Comparison of ENCODE assay signal across 9 cellular contexts in the genomic region with DNA sequence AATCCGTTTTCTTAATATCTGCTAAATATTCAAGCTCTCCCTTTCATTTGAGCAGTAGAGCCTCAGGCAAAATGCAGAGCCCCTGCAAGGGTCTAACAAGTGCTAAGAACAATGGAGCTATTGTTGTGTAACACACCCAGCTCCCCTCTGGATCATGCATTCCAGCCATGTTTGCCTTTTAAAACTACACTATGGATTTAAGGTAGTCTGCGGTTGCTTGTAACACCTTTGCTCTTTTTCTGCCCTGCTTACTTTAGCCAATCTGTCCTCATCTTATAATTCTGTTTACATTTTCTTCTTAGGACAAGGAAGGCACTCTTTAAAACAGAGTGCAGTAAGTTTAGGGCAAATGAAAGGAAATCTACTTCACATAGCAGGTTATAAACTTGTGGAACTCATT. TPM values are rescaled to one million over a fixed set of nuclear protein-coding genes. Genes with fewer than 3 reads are reported as not detected.
DNase-seq lines count a peak whose midpoint lies in the region; ATAC-seq lines count a peak whose summit lies in the region.
"Had no signal": no experiment of that assay in that cellular context is flagged by ENCODE, and none has a peak within 500 bp of the region (broad histone marks: within the 10 kb centered on the region; RNA-seq: fewer than 3 reads in every experiment).

No MANE protein-coding gene starts in this region.

- no peaks in the 10 kb centered on the region for H3K36me3 ChIP-seq in CD4-positive, CD25-positive, alpha-beta regulatory T cell (ENCODE audit: control insufficient read depth, insufficient read depth, low read length)
- no peaks in the 10 kb centered on the region for H3K36me3 ChIP-seq in GM23248 (ENCODE audit: low read depth)

- H2AFZ ChIP-seq in GM23248, result no peak overlapping the region

- ATAC-seq in CD4-positive, CD25-positive, alpha-beta regulatory T cell (ENCODE audit: low read depth in 2 of 2), result no peak
- ATAC-seq in natural killer cell treated with Interleukin-12 subunit alpha and Interleukin-12 subunit beta and Interleukin-15 and Interleukin-18, amount 100 ng/mL, for 72 hours, result no peak
- ATAC-seq in naive thymus-derived CD8-positive, alpha-beta T cell, result no peak

- H3K9ac ChIP-seq in GM23248, result no peak overlapping the region

- H3K4me3 Mint-ChIP-seq in CD4-positive, CD25-positive, alpha-beta regulatory T cell, result peak overlapping the region in 1 of 4 donors; percentile 15
- peak overlapping the region; percentile 45 for H3K4me3 Mint-ChIP-seq in natural killer cell treated with Interleukin-12 subunit alpha and Interleukin-12 subunit beta and Interleukin-15 and Interleukin-18, amount 100 ng/mL, for 72 hours
- no peak overlapping the region for H3K4me3 Mint-ChIP-seq in naive thymus-derived CD8-positive, alpha-beta T cell

- no peak overlapping the region for H3K4me3 ChIP-seq in CD4-positive, CD25-positive, alpha-beta regulatory T cell (ENCODE audit: low read depth, low read length)
- no peak overlapping the region for H3K4me3 ChIP-seq in GM23248

- peaks cover 35% of the 10 kb centered on the region for H3K4me1 ChIP-seq in CD4-positive, CD25-positive, alpha-beta regulatory T cell (ENCODE audit: control insufficient read depth, insufficient read depth, low read length, poor library complexity, severe bottlenecking)
- H3K4me1 ChIP-seq in GM23248 (ENCODE audit: insufficient read depth), result peaks cover 51% of the 10 kb centered on the region

- H3K9me3 ChIP-seq in CD4-positive, CD25-positive, alpha-beta regulatory T cell (ENCODE audit: control insufficient read depth in 2 of 2, low read length in 2 of 2), result no peaks in the 10 kb centered on the region
- H3K9me3 ChIP-seq in GM23248 (ENCODE audit: low read depth), result no peaks in the 10 kb centered on the region

- peak overlapping the region in 2 of 3 donors; percentile 20 for H3K27ac Mint-ChIP-seq in CD4-positive, CD25-positive, alpha-beta regulatory T cell
- H3K27ac Mint-ChIP-seq in natural killer cell treated with Interleukin-12 subunit alpha and Interleukin-12 subunit beta and Interleukin-15 and Interleukin-18, amount 100 ng/mL, for 72 hours, result peak overlapping the region; percentile 28 to 42
- peak overlapping the region in 4 of 10 donors; percentile 16 to 88 (median 52) for H3K27ac Mint-ChIP-seq in naive thymus-derived CD8-positive, alpha-beta T cell

- no peak overlapping the region for H3K27ac ChIP-seq in CD4-positive, CD25-positive, alpha-beta regulatory T cell (ENCODE audit: insufficient read depth, low read length, poor library complexity, severe bottlenecking)
- H3K27ac ChIP-seq in GM23248, result no peak overlapping the region

- POLR2A ChIA-PET in naive thymus-derived CD8-positive, alpha-beta T cell (lab: Charles Lee), result interaction anchor here (0.7 to 0.8 kb wide), 2 partner anchors 11 to 20 kb away, joined by 3 read pairs; no protein-coding TSS in a partner anchor

- no peaks in the 10 kb centered on the region for H3K36me3 Mint-ChIP-seq in CD4-positive, CD25-positive, alpha-beta regulatory T cell
- no peaks in the 10 kb centered on the region for H3K36me3 Mint-ChIP-seq in natural killer cell treated with Interleukin-12 subunit alpha and Interleukin-12 subunit beta and Interleukin-15 and Interleukin-18, amount 100 ng/mL, for 72 hours
- H3K36me3 Mint-ChIP-seq in naive thymus-derived CD8-positive, alpha-beta T cell, result no peaks in the 10 kb centered on the region

- 90 to 98% methylated on average over 2 of the region's 2 CpGs for WGBS in GM23248 (ENCODE audit: low coverage in 1 of 2, low lambda C conversion rate in 2 of 2, missing lambda C conversion rate in 2 of 2), 2 experiments

- no peaks in the 10 kb centered on the region for H3K9me3 Mint-ChIP-seq in CD4-positive, CD25-positive, alpha-beta regulatory T cell
- peaks cover 2% of the 10 kb centered on the region for H3K9me3 Mint-ChIP-seq in natural killer cell treated with Interleukin-12 subunit alpha and Interleukin-12 subunit beta and Interleukin-15 and Interleukin-18, amount 100 ng/mL, for 72 hours
- no peaks in the 10 kb centered on the region for H3K9me3 Mint-ChIP-seq in naive thymus-derived CD8-positive, alpha-beta T cell

- H3K27me3 Mint-ChIP-seq in CD4-positive, CD25-positive, alpha-beta regulatory T cell, result no peaks in the 10 kb centered on the region
- H3K27me3 Mint-ChIP-seq in natural killer cell treated with Interleukin-12 subunit alpha and Interleukin-12 subunit beta and Interleukin-15 and Interleukin-18, amount 100 ng/mL, for 72 hours, result no peaks in the 10 kb centered on the region
- H3K27me3 Mint-ChIP-seq in naive thymus-derived CD8-positive, alpha-beta T cell, result no peaks in the 10 kb centered on the region

- peaks cover 24 to 50% (median 37%) of the 10 kb centered on the region in 4 donors for H3K4me1 Mint-ChIP-seq in CD4-positive, CD25-positive, alpha-beta regulatory T cell
- H3K4me1 Mint-ChIP-seq in natural killer cell treated with Interleukin-12 subunit alpha and Interleukin-12 subunit beta and Interleukin-15 and Interleukin-18, amount 100 ng/mL, for 72 hours (ENCODE audit: low read depth in 2 of 2), result peaks cover 34 to 37% of the 10 kb centered on the region in 2 donors
- peaks cover 13 to 40% (median 36%) of the 10 kb centered on the region in 4 donors for H3K4me1 Mint-ChIP-seq in naive thymus-derived CD8-positive, alpha-beta T cell

- no peak overlapping the region for H3K4me2 ChIP-seq in GM23248 (ENCODE audit: unreplicated experiment)

- no peaks in the 10 kb centered on the region for H4K20me1 ChIP-seq in GM23248 (ENCODE audit: insufficient read depth)

- no peaks in the 10 kb centered on the region for H3K27me3 ChIP-seq in CD4-positive, CD25-positive, alpha-beta regulatory T cell (ENCODE audit: control insufficient read depth, insufficient read depth, low read length)
- no peaks in the 10 kb centered on the region for H3K27me3 ChIP-seq in GM23248 (replicated peaks; ENCODE audit: insufficient read depth)

- no peaks in the 10 kb centered on the region for H3K9me2 ChIP-seq in GM23248 (ENCODE audit: insufficient read depth)

- H3K79me2 ChIP-seq in GM23248 (ENCODE audit: insufficient read depth), result no peaks in the 10 kb centered on the region

- H3F3A ChIP-seq in GM23248 (ENCODE audit: insufficient read depth), result peaks cover 47% of the 10 kb centered on the region

- DNase-seq in CD4-positive, CD25-positive, alpha-beta regulatory T cell, result no peak
- DNase-seq in LoVo (ENCODE audit: low spot score), result peak; percentile 73
- DNase-seq in cerebellar cortex (ENCODE audit: low spot score), result peak; percentile 84
- no peak for DNase-seq in natural killer cell treated with Interleukin-12 subunit alpha and Interleukin-12 subunit beta and Interleukin-15 and Interleukin-18, amount 100 ng/mL, for 72 hours (ENCODE audit: low spot score)
- DNase-seq in germinal center (ENCODE audit: low spot score), result no peak
- no peak for DNase-seq in NK-92 (lab: John Stamatoyannopoulos, UW; ENCODE audit: unreplicated experiment)
- no peak for DNase-seq in GM23248
- no peak for DNase-seq in naive thymus-derived CD8-positive, alpha-beta T cell
- DNase-seq: activated naive CD4-positive, alpha-beta T cell treated with Interleukin-2 at 50 U/mL for 16 hours had no signal

- in situ Hi-C loops in GM23248 (cut with MboI), result no loop called here

RNA-seq across cellular contexts. Expression of gene C1orf105, which starts 60.0 kb away (rescaled TPM):
- total RNA-seq in CD4-positive, CD25-positive, alpha-beta regulatory T cell, result not detected
- not detected for polyA plus RNA-seq in CD4-positive, CD25-positive, alpha-beta regulatory T cell
- total RNA-seq in natural killer cell treated with Interleukin-12 subunit alpha and Interleukin-12 subunit beta and Interleukin-15 and Interleukin-18, amount 100 ng/mL, for 72 hours, result not detected
- total RNA-seq in GM23248 (2014; rRNA removed; shearing (Covaris generic)), result not detected in 2 replicates
- polyA plus RNA-seq in GM23248 (2016; fragmentation: Nextera tagmentation; extraction: Ambion mirVana), result not detected in 2 replicates
- total RNA-seq in naive thymus-derived CD8-positive, alpha-beta T cell, result under 1 TPM in 1 of 2 experiments, not detected in 1; 0.68 TPM
- polyA plus RNA-seq in naive thymus-derived CD8-positive, alpha-beta T cell, result not detected

Comparison
In these comparisons a context has a peak if more than half of its experiments do, and no peak if none do; other contexts are left out.
1. DNase-seq: peak in LoVo (single experiment) and cerebellar cortex (single experiment); none in CD4-positive, CD25-positive, alpha-beta regulatory T cell (0 of 3), natural killer cell treated with Interleukin-12 subunit alpha and Interleukin-12 subunit beta and Interleukin-15 and Interleukin-18, amount 100 ng/mL, for 72 hours (single experiment), germinal center (single experiment), NK-92 (single experiment), GM23248 (single experiment) and naive thymus-derived CD8-positive, alpha-beta T cell (0 of 10).